In the genomic region with DNA sequence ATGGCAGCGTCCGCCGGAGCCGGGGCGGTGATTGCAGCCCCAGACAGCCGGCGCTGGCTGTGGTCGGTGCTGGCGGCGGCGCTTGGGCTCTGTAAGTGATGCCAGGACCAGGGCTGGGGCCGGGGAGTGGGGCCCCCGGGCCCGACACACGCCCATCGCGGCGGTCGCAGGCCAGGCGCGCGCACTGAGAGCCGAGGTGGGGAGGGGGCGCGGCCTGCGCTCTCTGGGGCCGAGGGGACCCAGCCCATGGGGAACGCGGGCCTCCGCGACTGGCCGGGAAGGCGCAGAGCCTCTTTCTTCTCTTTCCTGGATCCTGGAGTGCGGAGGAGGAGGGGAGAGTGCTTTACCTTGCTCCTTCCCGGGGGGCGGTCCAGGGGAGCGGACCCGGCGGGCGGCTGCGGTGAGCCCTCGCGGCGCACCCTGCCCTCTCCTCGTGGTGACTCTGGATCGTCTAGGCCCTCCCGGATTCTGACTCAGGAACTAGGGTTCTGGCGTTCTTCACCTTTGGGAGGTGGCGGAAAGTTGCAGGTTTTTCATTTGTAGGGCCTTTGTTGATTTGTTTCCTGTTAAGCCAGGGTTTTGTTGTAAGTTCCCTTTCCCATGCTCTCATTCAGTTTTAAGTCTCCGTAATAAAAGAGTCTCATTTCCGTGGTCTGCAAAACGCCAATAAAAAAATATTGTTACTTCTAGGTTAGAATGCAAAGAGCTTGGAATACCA, we compare ENCODE assay signal across 8 cellular contexts. TPM values are rescaled to one million over a fixed set of nuclear protein-coding genes. Genes with fewer than 3 reads are reported as not detected.
DNase-seq lines count a peak whose midpoint lies in the region; ATAC-seq and TF ChIP-seq lines count a peak whose summit lies in the region.

No MANE protein-coding gene starts in this region.

- peak in 1 of 4 donors; percentile 2 for TF ChIP-seq POLR2A in upper lobe of left lung (IDR thresholded peaks at IDR 0.05)

- H3K4me3 ChIP-seq in LNCaP clone FGC (ENCODE audit: low read depth, low read length) (peak overlapping the region; percentile 82), epithelial cell of esophagus (ENCODE audit: low read length) (peak overlapping the region; percentile 76), mucosa of stomach (ENCODE audit: low read length) (peak overlapping the region; percentile 86), upper lobe of left lung (peak overlapping the region; percentile 91 to 99 (median 94))

- TF ChIP-seq CTCF in LNCaP clone FGC (IDR thresholded peaks at IDR 0.05; ENCODE audit: control insufficient read depth, extremely low read depth, insufficient read depth), result no peak
- no peak for TF ChIP-seq CTCF in WTC11 (IDR thresholded peaks at IDR 0.05)
- TF ChIP-seq CTCF in epithelial cell of esophagus (IDR thresholded peaks at IDR 0.05; ENCODE audit: insufficient read depth, low read depth, low read length, missing control alignments), result no peak
- no peak for TF ChIP-seq CTCF in upper lobe of left lung (IDR thresholded peaks at IDR 0.05)

- peak overlapping the region; percentile 81 for H3K9ac ChIP-seq in mucosa of stomach (ENCODE audit: low read length)

- peaks cover 57% of the 10 kb centered on the region for H3K4me1 Mint-ChIP-seq in WTC11

- no peaks in the 10 kb centered on the region for H3K9me3 Mint-ChIP-seq in WTC11

- H3K36me3 Mint-ChIP-seq in WTC11, result peaks cover 5% of the 10 kb centered on the region; the same call in 1 of the 2 replicates

- CTCF ChIA-PET in WTC11 (lab: Charles Lee), result interaction anchor here (0.9 to 1.0 kb wide), 2 partner anchors 182 to 502 kb away, joined by 3 read pairs; a partner anchor contains a TSS

- H3K4me3 Mint-ChIP-seq in WTC11, result peak overlapping the region; percentile 81

- no peaks in the 10 kb centered on the region for H3K27me3 Mint-ChIP-seq in WTC11 (ENCODE audit: low read depth)

- 0 to 1% methylated on average over 6 to 41 of the region's 52 CpGs for WGBS in upper lobe of left lung, 2 donors

- TF ChIP-seq EP300 in upper lobe of left lung (IDR thresholded peaks at IDR 0.05), result no peak

- H3K4me1 ChIP-seq in mucosa of stomach (ENCODE audit: control insufficient read depth, insufficient read depth, low read length), result peaks cover 12% of the 10 kb centered on the region
- H3K4me1 ChIP-seq in upper lobe of left lung, result peaks cover 26 to 30% (median 28%) of the 10 kb centered on the region in 4 donors

- no peaks in the 10 kb centered on the region for H3K9me3 ChIP-seq in mucosa of stomach (ENCODE audit: control insufficient read depth, low read length)
- H3K9me3 ChIP-seq in upper lobe of left lung, result no peaks in the 10 kb centered on the region

- H3K36me3 ChIP-seq in mucosa of stomach (ENCODE audit: control insufficient read depth, insufficient read depth, low read length), result no peaks in the 10 kb centered on the region
- no peaks in the 10 kb centered on the region for H3K36me3 ChIP-seq in upper lobe of left lung

- DNase-seq in NCI-H1417 (lab: John Stamatoyannopoulos, UW) (peak; percentile 82 to 92 (median 90)), NCI-H1417 treated with DMSO at 0.1 percent for 48 hours (lab: John Stamatoyannopoulos, UW) (no peak), HCEC 1CT (peak; percentile 27), LNCaP clone FGC (ENCODE audit: low read depth) (no peak), WTC11 (ENCODE audit: low spot score) (peak; percentile 54), epithelial cell of esophagus (ENCODE audit: low read depth) (peak; percentile 66), upper lobe of left lung (peak in 1 of 2 donors; percentile 52)

- no peak overlapping the region for H3K27ac Mint-ChIP-seq in WTC11

- POLR2A ChIA-PET in WTC11 (lab: Charles Lee), result no interaction called here

- H3K27me3 ChIP-seq in mucosa of stomach (ENCODE audit: control insufficient read depth, insufficient read depth, low read length) (no peaks in the 10 kb centered on the region), upper lobe of left lung (no peaks in the 10 kb centered on the region)

- ATAC-seq in WTC11 (peak; percentile 58), upper lobe of left lung (ENCODE audit: low FRiP score in 2 of 2) (peak; percentile 47 to 71)

- H3K27ac ChIP-seq in upper lobe of left lung, result peak overlapping the region; percentile 84 to 96 (median 93)

TF ChIP-seq in WTC11, 78 proteins besides CTCF, POLR2A, EP300 and RAD21 (continues in another document):
- TF ChIP-seq, protein P1, sequence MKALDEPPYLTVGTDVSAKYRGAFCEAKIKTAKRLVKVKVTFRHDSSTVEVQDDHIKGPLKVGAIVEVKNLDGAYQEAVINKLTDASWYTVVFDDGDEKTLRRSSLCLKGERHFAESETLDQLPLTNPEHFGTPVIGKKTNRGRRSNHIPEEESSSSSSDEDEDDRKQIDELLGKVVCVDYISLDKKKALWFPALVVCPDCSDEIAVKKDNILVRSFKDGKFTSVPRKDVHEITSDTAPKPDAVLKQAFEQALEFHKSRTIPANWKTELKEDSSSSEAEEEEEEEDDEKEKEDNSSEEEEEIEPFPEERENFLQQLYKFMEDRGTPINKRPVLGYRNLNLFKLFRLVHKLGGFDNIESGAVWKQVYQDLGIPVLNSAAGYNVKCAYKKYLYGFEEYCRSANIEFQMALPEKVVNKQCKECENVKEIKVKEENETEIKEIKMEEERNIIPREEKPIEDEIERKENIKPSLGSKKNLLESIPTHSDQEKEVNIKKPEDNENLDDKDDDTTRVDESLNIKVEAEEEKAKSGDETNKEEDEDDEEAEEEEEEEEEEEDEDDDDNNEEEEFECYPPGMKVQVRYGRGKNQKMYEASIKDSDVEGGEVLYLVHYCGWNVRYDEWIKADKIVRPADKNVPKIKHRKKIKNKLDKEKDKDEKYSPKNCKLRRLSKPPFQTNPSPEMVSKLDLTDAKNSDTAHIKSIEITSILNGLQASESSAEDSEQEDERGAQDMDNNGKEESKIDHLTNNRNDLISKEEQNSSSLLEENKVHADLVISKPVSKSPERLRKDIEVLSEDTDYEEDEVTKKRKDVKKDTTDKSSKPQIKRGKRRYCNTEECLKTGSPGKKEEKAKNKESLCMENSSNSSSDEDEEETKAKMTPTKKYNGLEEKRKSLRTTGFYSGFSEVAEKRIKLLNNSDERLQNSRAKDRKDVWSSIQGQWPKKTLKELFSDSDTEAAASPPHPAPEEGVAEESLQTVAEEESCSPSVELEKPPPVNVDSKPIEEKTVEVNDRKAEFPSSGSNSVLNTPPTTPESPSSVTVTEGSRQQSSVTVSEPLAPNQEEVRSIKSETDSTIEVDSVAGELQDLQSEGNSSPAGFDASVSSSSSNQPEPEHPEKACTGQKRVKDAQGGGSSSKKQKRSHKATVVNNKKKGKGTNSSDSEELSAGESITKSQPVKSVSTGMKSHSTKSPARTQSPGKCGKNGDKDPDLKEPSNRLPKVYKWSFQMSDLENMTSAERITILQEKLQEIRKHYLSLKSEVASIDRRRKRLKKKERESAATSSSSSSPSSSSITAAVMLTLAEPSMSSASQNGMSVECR (CRISPR knock-in tag; IDR thresholded peaks at IDR 0.05; ENCODE audit: borderline replicate concordance), result peak; percentile 76; the same call in 1 of the 2 replicates
- TF ChIP-seq ZNF671 (CRISPR knock-in tag; IDR thresholded peaks at IDR 0.05) (no peak), TCF7 (CRISPR knock-in tag; IDR thresholded peaks at IDR 0.05; ENCODE audit: low read depth) (no peak), ZNF423 (CRISPR knock-in tag; IDR thresholded peaks at IDR 0.05) (peak; percentile 94), FOXP1 (CRISPR knock-in tag; IDR thresholded peaks at IDR 0.05; ENCODE audit: borderline replicate concordance) (0 out of 2 replicates have a peak, but pooled peaks have one; percentile 8), NFYB (CRISPR knock-in tag; conservative IDR thresholded peaks at IDR 0.05; ENCODE audit: low read depth) (no peak), ZNF219 (CRISPR knock-in tag; IDR thresholded peaks at IDR 0.05; ENCODE audit: borderline replicate concordance) (peak; percentile 63; the same call in 1 of the 2 replicates), JUN (CRISPR knock-in tag; IDR thresholded peaks at IDR 0.05) (0 out of 2 replicates have a peak, but pooled peaks have one; percentile 13)
- TF ChIP-seq, protein P2, sequence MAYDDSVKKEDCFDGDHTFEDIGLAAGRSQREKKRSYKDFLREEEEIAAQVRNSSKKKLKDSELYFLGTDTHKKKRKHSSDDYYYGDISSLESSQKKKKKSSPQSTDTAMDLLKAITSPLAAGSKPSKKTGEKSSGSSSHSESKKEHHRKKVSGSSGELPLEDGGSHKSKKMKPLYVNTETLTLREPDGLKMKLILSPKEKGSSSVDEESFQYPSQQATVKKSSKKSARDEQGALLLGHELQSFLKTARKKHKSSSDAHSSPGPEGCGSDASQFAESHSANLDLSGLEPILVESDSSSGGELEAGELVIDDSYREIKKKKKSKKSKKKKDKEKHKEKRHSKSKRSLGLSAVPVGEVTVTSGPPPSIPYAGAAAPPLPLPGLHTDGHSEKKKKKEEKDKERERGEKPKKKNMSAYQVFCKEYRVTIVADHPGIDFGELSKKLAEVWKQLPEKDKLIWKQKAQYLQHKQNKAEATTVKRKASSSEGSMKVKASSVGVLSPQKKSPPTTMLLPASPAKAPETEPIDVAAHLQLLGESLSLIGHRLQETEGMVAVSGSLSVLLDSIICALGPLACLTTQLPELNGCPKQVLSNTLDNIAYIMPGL (CRISPR knock-in tag; IDR thresholded peaks at IDR 0.05), result peak; percentile 91; the same call in 1 of the 2 replicates
- TF ChIP-seq, protein P3, sequence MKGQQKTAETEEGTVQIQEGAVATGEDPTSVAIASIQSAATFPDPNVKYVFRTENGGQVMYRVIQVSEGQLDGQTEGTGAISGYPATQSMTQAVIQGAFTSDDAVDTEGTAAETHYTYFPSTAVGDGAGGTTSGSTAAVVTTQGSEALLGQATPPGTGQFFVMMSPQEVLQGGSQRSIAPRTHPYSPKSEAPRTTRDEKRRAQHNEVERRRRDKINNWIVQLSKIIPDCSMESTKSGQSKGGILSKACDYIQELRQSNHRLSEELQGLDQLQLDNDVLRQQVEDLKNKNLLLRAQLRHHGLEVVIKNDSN (CRISPR knock-in tag; IDR thresholded peaks at IDR 0.05), result 0 out of 2 replicates have a peak, but pooled peaks have one; percentile 12

RNA-seq across cellular contexts. Expression of a gene that starts 0.5 kb away (rescaled TPM):
- total RNA-seq in WTC11 (2021), result 71.7 to 74.1 TPM (median 72.3 TPM) in 3 replicates
- total RNA-seq in upper lobe of left lung, result 10 to 100 TPM; 28.3 to 80.6 (median 65.4) TPM

Comparison
In these comparisons a context has a peak if more than half of its experiments do, and no peak if none do; other contexts are left out.
1. DNase-seq: peak in NCI-H1417 (3 of 3), HCEC 1CT (single experiment), WTC11 (single experiment) and epithelial cell of esophagus (single experiment); none in NCI-H1417 treated with DMSO at 0.1 percent for 48 hours (single experiment) and LNCaP clone FGC (single experiment).
2. Peak in every context shown above with its lines, with median percentiles within 50 percentile points of each other: H3K4me3 ChIP-seq.